7 cellular contexts compared by ENCODE assay signal in genomic region chr7:4882169-4882741, GRCh38. TPM values are rescaled to one million over a fixed set of nuclear protein-coding genes. Genes with fewer than 3 reads are reported as not detected.
DNase-seq lines count a peak whose midpoint lies in the region; ATAC-seq and TF ChIP-seq lines count a peak whose summit lies in the region.

No MANE protein-coding gene starts in this region.

- peak overlapping the region; percentile 84 for H3K27ac ChIP-seq in right cardiac atrium (ENCODE audit: low read length)

- H3K36me3 ChIP-seq in adipocyte (ENCODE audit: control insufficient read depth, insufficient read depth, low read length, severe bottlenecking) = no peaks in the 10 kb centered on the region

- peak overlapping the region; percentile 75 for H3K4me3 ChIP-seq in adipocyte (ENCODE audit: low read length)
- peak overlapping the region; percentile 82 for H3K4me3 ChIP-seq in right cardiac atrium (ENCODE audit: low read length)

- DNase-seq in HEK293T (ENCODE audit: extremely low spot score) (peak; percentile 57), adipocyte (ENCODE audit: low read depth) (peak; percentile 91), right cardiac atrium (peak; percentile 82 to 92 (median 88)), pons (ENCODE audit: low spot score) (peak; percentile 43), NOMO-1 treated with dmso at 0.1 percent for 144 hours (lab: John Stamatoyannopoulos, UW; ENCODE audit: unreplicated experiment) (no peak), NCI-H345 treated with DMSO at 0.1 percent for 48 hours (lab: John Stamatoyannopoulos, UW; ENCODE audit: unreplicated experiment) (no peak)

- peak overlapping the region; percentile 66 for H3K9ac ChIP-seq in adipocyte (ENCODE audit: low read length)

- H3K9me3 ChIP-seq in adipocyte (ENCODE audit: control insufficient read depth, low read length) = no peaks in the 10 kb centered on the region
- H3K9me3 ChIP-seq in right cardiac atrium (ENCODE audit: control insufficient read depth, low read length) = no peaks in the 10 kb centered on the region

- WGBS in right cardiac atrium = 2% methylated on average over 25 of the region's 25 CpGs

- H3K27me3 ChIP-seq in adipocyte (replicated peaks; ENCODE audit: control insufficient read depth, insufficient read depth, low read length) (peaks cover 10% of the 10 kb centered on the region), right cardiac atrium (ENCODE audit: control insufficient read depth, insufficient read depth) (no peaks in the 10 kb centered on the region)

- POLR2A ChIA-PET in HEK293T (lab: Yijun Ruan, JAX) = interaction anchor here (0.8 to 1.2 kb wide), 3 partner anchors 8 to 84 kb away, joined by 3 read pairs; no protein-coding TSS in a partner anchor

- intact Hi-C loops in right cardiac atrium (cut with DNase I) = loop anchor here in 3 of 4 donors (5.0 to 10.0 kb wide), 4 partner anchors 47 to 87 kb away; no protein-coding TSS in a partner anchor

- CTCF ChIA-PET in HEK293T (lab: Yijun Ruan, JAX) = interaction anchor here (0.8 to 1.2 kb wide), 6 partner anchors 13 to 203 kb away, joined by 3 to 6 read pairs (median 4); no protein-coding TSS in a partner anchor

- H3K4me1 ChIP-seq in adipocyte (ENCODE audit: control insufficient read depth, insufficient read depth, low read length) = peaks cover 18% of the 10 kb centered on the region
- H3K4me1 ChIP-seq in right cardiac atrium (ENCODE audit: control insufficient read depth, insufficient read depth, low read length) = no peaks in the 10 kb centered on the region

- ATAC-seq in right cardiac atrium = peak; percentile 76 to 78
- ATAC-seq in HG03342 (IDR thresholded peaks at IDR 0.05; ENCODE audit: unreplicated experiment) = no peak

TF ChIP-seq in HEK293T, 16 proteins besides CTCF, POLR2A, EP300 and RAD21:
- TF ChIP-seq L3MBTL2 (conservative IDR thresholded peaks at IDR 0.05) (peak; percentile 54), HDGF (IDR thresholded peaks at IDR 0.05; ENCODE audit: borderline replicate concordance) (no peak)
TF ChIP-seq in HEK293T: peak in this region for 1.

RNA-seq across cellular contexts. Expression of gene RADIL, which starts 1.3 kb away (rescaled TPM):
- 10 to 100 TPM in 2 of 4 donors, 1 to 10 TPM in 2; 6.9 to 12.0 (median 9.4) TPM for total RNA-seq in right cardiac atrium
- polyA plus RNA-seq in right cardiac atrium = 4.7 TPM

RNA-seq across cellular contexts. Expression of gene PAPOLB, which starts 20.4 kb away (rescaled TPM):
- total RNA-seq in right cardiac atrium = under 1 TPM; 0.23 to 0.39 (median 0.30) TPM
- 0.16 TPM for polyA plus RNA-seq in right cardiac atrium

Comparison
In these comparisons a context has a peak if more than half of its experiments do, and no peak if none do; other contexts are left out.
1. DNase-seq: peak in HEK293T (single experiment), adipocyte (single experiment), right cardiac atrium (3 of 3) and pons (single experiment); none in NOMO-1 treated with dmso at 0.1 percent for 144 hours (single experiment) and NCI-H345 treated with DMSO at 0.1 percent for 48 hours (single experiment).